24 cellular contexts compared by ENCODE assay signal in the genomic region with DNA sequence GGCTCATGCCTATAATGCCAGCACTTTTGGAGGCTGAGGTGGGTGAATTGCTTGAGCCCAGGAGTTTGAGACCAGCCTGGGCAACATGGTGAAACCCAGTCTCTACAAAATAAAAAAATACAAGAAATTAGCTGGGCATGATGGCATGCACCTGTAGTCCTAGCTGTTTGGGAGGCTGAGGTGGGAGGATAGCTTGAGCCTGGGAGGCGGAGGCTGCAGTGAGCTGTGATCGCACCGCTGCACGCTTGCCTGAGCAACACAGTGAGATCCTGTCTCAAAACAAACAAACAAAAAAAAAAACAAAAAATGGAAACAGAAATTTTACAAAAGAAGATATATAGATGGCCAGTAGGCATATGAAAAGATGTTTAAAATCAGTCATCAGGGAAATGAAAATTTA. TPM values are rescaled to one million over a fixed set of nuclear protein-coding genes. Genes with fewer than 3 reads are reported as not detected.
DNase-seq lines count a peak whose midpoint lies in the region; ATAC-seq, FAIRE-seq and TF ChIP-seq lines count a peak whose summit lies in the region.
"Had no signal": no experiment of that assay in that cellular context is flagged by ENCODE, and none has a peak within 500 bp of the region (broad histone marks: within the 10 kb centered on the region; RNA-seq: fewer than 3 reads in every experiment).

No MANE protein-coding gene starts in this region.

- H3K4me3 ChIP-seq in GM12878: no peak overlapping the region
- H3K4me3 ChIP-seq: GM23248, HAP-1 had no signal

- no TSS peak for BruUV-seq in GM12878 (replicated peaks; lab: Mats Ljungman, UMichigan)

- peak overlapping the region; percentile 24 for H3K27ac Mint-ChIP-seq in stimulated activated naive CD8-positive, alpha-beta T cell treated with anti-CD3 and anti-CD28 coated beads, Interleukin-15, Interleukin-2, amounts not matched to agents 100 ng/mL and 50 ng/mL, for 24 hours
- H3K27ac Mint-ChIP-seq in stimulated activated naive CD8-positive, alpha-beta T cell treated with anti-CD3 and anti-CD28 coated beads, Interleukin-15, amount 100 ng/mL, for 72 hours: no peak overlapping the region
- no peak overlapping the region for H3K27ac Mint-ChIP-seq in WTC11
- H3K27ac Mint-ChIP-seq: CD8-positive, alpha-beta memory T cell had no signal

- no peak overlapping the region for H3K27ac ChIP-seq in GM12878 (ENCODE audit: control insufficient read depth, insufficient read depth)
- H3K27ac ChIP-seq in RWPE1: no peak overlapping the region
- H3K27ac ChIP-seq: GM23248, HL-60 had no signal

- no peak for FAIRE-seq in GM12878 (lab: Jason Lieb, UNC)

- H3K36me3 Mint-ChIP-seq in stimulated activated naive CD8-positive, alpha-beta T cell treated with anti-CD3 and anti-CD28 coated beads, Interleukin-15, Interleukin-2, amounts not matched to agents 100 ng/mL and 50 ng/mL, for 24 hours (ENCODE audit: low read depth): peaks cover 51% of the 10 kb centered on the region
- peaks cover 3% of the 10 kb centered on the region; the same call in 1 of the 2 replicates for H3K36me3 Mint-ChIP-seq in WTC11

- RAD21 ChIA-PET in GM12878 (lab: Charles Lee; ENCODE audit: unreplicated experiment): no interaction called here

- H3K4me1 Mint-ChIP-seq in stimulated activated naive CD8-positive, alpha-beta T cell treated with anti-CD3 and anti-CD28 coated beads, Interleukin-15, Interleukin-2, amounts not matched to agents 100 ng/mL and 50 ng/mL, for 24 hours (ENCODE audit: low read depth): peaks cover 79% of the 10 kb centered on the region
- peaks cover 85% of the 10 kb centered on the region for H3K4me1 Mint-ChIP-seq in stimulated activated naive CD8-positive, alpha-beta T cell treated with anti-CD3 and anti-CD28 coated beads, Interleukin-15, amount 100 ng/mL, for 72 hours
- H3K4me1 Mint-ChIP-seq in WTC11: peaks cover 46% of the 10 kb centered on the region

- in situ Hi-C loops in GM12878 (cut with MboI): no loop called here

- no peak for ATAC-seq in stimulated activated naive CD8-positive, alpha-beta T cell treated with anti-CD3 and anti-CD28 coated beads, Interleukin-15, amount 100 ng/mL, for 72 hours
- ATAC-seq in WTC11 (no peak), GM12878 (no peak), HG03439 (IDR thresholded peaks at IDR 0.05; ENCODE audit: unreplicated experiment) (no peak)

- WGBS in GM12878 (ENCODE audit: insufficient coverage, insufficient replicate concordance, low lambda C conversion rate, missing lambda C conversion rate): 96% methylated on average over 4 of the region's 4 CpGs

- H3K79me2 ChIP-seq in GM12878 (ENCODE audit: control insufficient read depth, insufficient read depth, low read length): peaks cover 99% of the 10 kb centered on the region

- POLR2A ChIA-PET in WTC11 (lab: Charles Lee): no interaction called here
- POLR2A ChIA-PET in GM12878 (lab: Charles Lee): no interaction called here
- POLR2A ChIA-PET in RWPE1 (lab: Yijun Ruan, JAX; ENCODE audit: low non-redundant PET): no interaction called here

- H3K36me3 ChIP-seq in GM12878 (ENCODE audit: control insufficient read depth in 2 of 2, insufficient read depth in 2 of 2, low read length in 1 of 2): peaks cover 8 to 15% of the 10 kb centered on the region in 2 experiments

- H4K20me1 ChIP-seq in GM12878 (ENCODE audit: control insufficient read depth, insufficient read depth): 0 out of 2 replicates have a peak, but pooled peaks cover under 1% of the 10 kb centered on the region

- CTCF ChIA-PET in WTC11 (lab: Charles Lee): no interaction called here
- CTCF ChIA-PET in GM12878 (lab: Yijun Ruan, JAX): interaction anchor here (0.7 kb wide), 1 partner anchor 55 kb away, joined by 3 read pairs; no protein-coding TSS in a partner anchor
- CTCF ChIA-PET in RWPE1 (lab: Yijun Ruan, JAX): no interaction called here

- no peak for TF ChIP-seq RAD21 in GM12878 (IDR thresholded peaks at IDR 0.05; ENCODE audit: insufficient read depth, low read depth, low read length)

- TF ChIP-seq CTCF in WTC11 (IDR thresholded peaks at IDR 0.05): no peak
- TF ChIP-seq CTCF in GM12878 (IDR thresholded peaks at IDR 0.05 in 2 of 3, conservative IDR thresholded peaks at IDR 0.05 in 1 of 3; ENCODE audit: control insufficient read depth in 2 of 3, extremely low read depth in 1 of 3, insufficient read depth in 1 of 3, low read depth in 3 of 3, low read length in 3 of 3): no peak
- no peak for TF ChIP-seq CTCF in RWPE1 (conservative IDR thresholded peaks at IDR 0.05; ENCODE audit: low read depth)

- H2AFZ ChIP-seq in GM12878 (ENCODE audit: control insufficient read depth, low read depth, low read length): no peak overlapping the region
- H2AFZ ChIP-seq: GM23248 had no signal

- peaks cover 10% of the 10 kb centered on the region for H3K9me3 ChIP-seq in GM12878 (replicated peaks; ENCODE audit: control insufficient read depth, insufficient read depth, low read length)
- H3K9me3 ChIP-seq: HAP-1 had no signal

- no peaks in the 10 kb centered on the region for H3K9me3 Mint-ChIP-seq in stimulated activated naive CD8-positive, alpha-beta T cell treated with anti-CD3 and anti-CD28 coated beads, Interleukin-15, Interleukin-2, amounts not matched to agents 100 ng/mL and 50 ng/mL, for 24 hours
- H3K9me3 Mint-ChIP-seq in stimulated activated naive CD8-positive, alpha-beta T cell treated with anti-CD3 and anti-CD28 coated beads, Interleukin-15, amount 100 ng/mL, for 72 hours: no peaks in the 10 kb centered on the region
- no peaks in the 10 kb centered on the region for H3K9me3 Mint-ChIP-seq in WTC11

- H3K4me1 ChIP-seq in GM12878 (ENCODE audit: control insufficient read depth, insufficient read depth, low read length): peaks cover 6% of the 10 kb centered on the region

- intact Hi-C loops in GM12878 (cut with micrococcal nuclease; ENCODE audit: unreplicated experiment): loop anchor here (5.0 kb wide), 1 partner anchor 38 kb away; no protein-coding TSS in a partner anchor

- H3K27me3 ChIP-seq in GM12878 (replicated peaks in 1 of 2; ENCODE audit: control insufficient read depth in 2 of 2, insufficient read depth in 2 of 2, low read length in 1 of 2): no peaks in the 10 kb centered on the region
- H3K27me3 ChIP-seq: BE2C had no signal

- no peak for DNase-seq in stimulated activated naive CD8-positive, alpha-beta T cell treated with anti-CD3 and anti-CD28 coated beads, Interleukin-15, amount 100 ng/mL, for 72 hours
- DNase-seq in WTC11 (ENCODE audit: low spot score): no peak
- no peak for DNase-seq in GM12878 (ENCODE audit: low read depth, low spot score)
- no peak for DNase-seq in RWPE1 (ENCODE audit: low spot score)
- DNase-seq in NCI-H146 treated with DMSO at 0.1 percent for 48 hours (lab: John Stamatoyannopoulos, UW; ENCODE audit: unreplicated experiment): no peak
- no peak for DNase-seq in cerebellar cortex (ENCODE audit: low spot score)
- DNase-seq: 8988T; BE2C; C1 segment of cervical spinal cord; CD4-positive, CD25-positive, alpha-beta regulatory T cell; CD8-positive, alpha-beta memory T cell; COR-L47; DMS 273 treated with DMSO at 0.1 percent for 48 hours; DMS53; DND-41; EL; GM23248; IMR-90; KBM-7 had no signal

- no peak overlapping the region for H3K4me2 ChIP-seq in GM12878 (ENCODE audit: control insufficient read depth, insufficient read depth)

- H3K9ac ChIP-seq in GM12878 (ENCODE audit: control insufficient read depth, insufficient read depth, low read length): no peak overlapping the region
- H3K9ac ChIP-seq: GM23248 had no signal

- H3K27me3 Mint-ChIP-seq in stimulated activated naive CD8-positive, alpha-beta T cell treated with anti-CD3 and anti-CD28 coated beads, Interleukin-15, Interleukin-2, amounts not matched to agents 100 ng/mL and 50 ng/mL, for 24 hours: no peaks in the 10 kb centered on the region
- no peaks in the 10 kb centered on the region for H3K27me3 Mint-ChIP-seq in stimulated activated naive CD8-positive, alpha-beta T cell treated with anti-CD3 and anti-CD28 coated beads, Interleukin-15, amount 100 ng/mL, for 72 hours
- H3K27me3 Mint-ChIP-seq in WTC11 (ENCODE audit: low read depth): no peaks in the 10 kb centered on the region
- H3K27me3 Mint-ChIP-seq: CD4-positive, CD25-positive, alpha-beta regulatory T cell; CD8-positive, alpha-beta memory T cell had no signal

- H3K4me3 Mint-ChIP-seq in stimulated activated naive CD8-positive, alpha-beta T cell treated with anti-CD3 and anti-CD28 coated beads, Interleukin-15, Interleukin-2, amounts not matched to agents 100 ng/mL and 50 ng/mL, for 24 hours: no peak overlapping the region
- H3K4me3 Mint-ChIP-seq in stimulated activated naive CD8-positive, alpha-beta T cell treated with anti-CD3 and anti-CD28 coated beads, Interleukin-15, amount 100 ng/mL, for 72 hours: no peak overlapping the region
- H3K4me3 Mint-ChIP-seq in WTC11: no peak overlapping the region
- H3K4me3 Mint-ChIP-seq: CD8-positive, alpha-beta memory T cell had no signal

- TF ChIP-seq EP300 in GM12878 (IDR thresholded peaks at IDR 0.05; ENCODE audit: borderline replicate concordance in 1 of 2, control insufficient read depth in 1 of 2, low read depth in 2 of 2, low read length in 2 of 2): no peak

- SMC1A ChIA-PET in GM12878 (lab: Charles Lee; ENCODE audit: uncharacterized antibody, unreplicated experiment): interaction anchor here (0.6 to 0.8 kb wide), 2 partner anchors 50 to 318 kb away, joined by 3 to 4 read pairs; no protein-coding TSS in a partner anchor

- no peak for TF ChIP-seq POLR2A in GM12878 (IDR thresholded peaks at IDR 0.05; ENCODE audit: low read depth, low read length)

RNA-seq across cellular contexts. Expression of gene PTEN, which starts 57.1 kb away (rescaled TPM):
- total RNA-seq in WTC11 (2021) (44.5 to 54.2 TPM (median 45.6 TPM) in 3 replicates), GM12878 (2014; rRNA removed) (83.1 and 113 TPM in 2 replicates), GM12878 (2014; rRNA removed; fragmentation: Illumina TruSeq; extraction: Trizol) (175 and 183 TPM in 2 replicates), GM12878 (2021) (87.5 and 94.9 TPM in 2 replicates)
- total RNA-seq in GM12878 (2013; cell fraction: nucleolus; rRNA removed): 856 and 868 TPM in 2 replicates
- 24.4 TPM for polyA plus RNA-seq in GM12878 (2011; ENCODE audit: low read depth)
- polyA plus RNA-seq in GM12878 (2011; rRNA removed) (94.3 and 180 TPM in 2 replicates), GM12878 (2014; fragmentation: Illumina TruSeq; extraction: Trizol) (53.0 and 67.7 TPM in 2 replicates), GM12878 (2014; fragmentation: Nextera tagmentation; extraction: Ambion mirVana) (10 to 100 TPM; 26.1 to 59.5 TPM), GM12878 (2014; rRNA removed) (35.0 and 45.0 TPM in 2 replicates), GM12878 (2016; fragmentation: Nextera tagmentation; extraction: Ambion mirVana) (10 to 100 TPM; 49.5 to 56.8 TPM)
- 19.9 and 22.4 TPM in 2 replicates for polyA plus RNA-seq in GM12878 (2011; cell fraction: cytosol; rRNA removed)
- 52.2 and 61.7 TPM in 2 replicates for polyA plus RNA-seq in GM12878 (2011; cell fraction: nucleus; rRNA removed)
- polyA plus RNA-seq in GM12878 (2012): 100 and 102 TPM in 2 replicates
- 143 and 199 TPM in 2 replicates for polyA minus RNA-seq in GM12878 (2011; rRNA and poly(A)+ RNA removed)
- 54.9 and 66.1 TPM in 2 replicates for polyA minus RNA-seq in GM12878 (2011; cell fraction: cytosol; rRNA and poly(A)+ RNA removed)
- 165 and 285 TPM in 2 replicates for polyA minus RNA-seq in GM12878 (2011; cell fraction: nucleus; rRNA and poly(A)+ RNA removed)
- total RNA-seq: H4 had no signal

RNA-seq across cellular contexts. Expression of gene KLLN, which starts 57.2 kb away (rescaled TPM):
- total RNA-seq in WTC11 (2021): 0.52 to 1.1 TPM (median 1.0 TPM) in 3 replicates
- 3.1 and 3.4 TPM in 2 replicates for total RNA-seq in GM12878 (2013; cell fraction: nucleolus; rRNA removed)
- 1.4 and 1.7 TPM in 2 replicates for total RNA-seq in GM12878 (2014; rRNA removed)
- total RNA-seq in GM12878 (2014; rRNA removed; fragmentation: Illumina TruSeq; extraction: Trizol): 1.5 TPM in 2 replicates
- total RNA-seq in GM12878 (2021): 1.9 and 2.0 TPM in 2 replicates
- polyA plus RNA-seq in GM12878 (2011; ENCODE audit: low read depth): 0.62 TPM
- polyA plus RNA-seq in GM12878 (2011; rRNA removed): 0.86 and 0.87 TPM in 2 replicates
- polyA plus RNA-seq in GM12878 (2011; cell fraction: cytosol; rRNA removed): 0.91 and 1.0 TPM in 2 replicates
- polyA plus RNA-seq in GM12878 (2011; cell fraction: nucleus; rRNA removed): 1.3 and 1.7 TPM in 2 replicates
- 0.99 and 1.5 TPM in 2 replicates for polyA plus RNA-seq in GM12878 (2012)
- polyA plus RNA-seq in GM12878 (2014; fragmentation: Illumina TruSeq; extraction: Trizol): 1.7 and 2.1 TPM in 2 replicates
- 1 to 10 TPM; 2.0 to 2.1 TPM for polyA plus RNA-seq in GM12878 (2014; fragmentation: Nextera tagmentation; extraction: Ambion mirVana)
- polyA plus RNA-seq in GM12878 (2014; rRNA removed): 1.1 TPM in 2 replicates
- 1 to 10 TPM; 1.8 to 2.2 TPM for polyA plus RNA-seq in GM12878 (2016; fragmentation: Nextera tagmentation; extraction: Ambion mirVana)
- 2.0 and 2.2 TPM in 2 replicates for polyA minus RNA-seq in GM12878 (2011; rRNA and poly(A)+ RNA removed)
- polyA minus RNA-seq in GM12878 (2011; cell fraction: cytosol; rRNA and poly(A)+ RNA removed): 0.94 and 1.3 TPM in 2 replicates
- polyA minus RNA-seq in GM12878 (2011; cell fraction: nucleus; rRNA and poly(A)+ RNA removed): 3.6 and 5.4 TPM in 2 replicates
- total RNA-seq: H4 had no signal
